2 cellular contexts compared by ENCODE assay signal in the genomic region with DNA sequence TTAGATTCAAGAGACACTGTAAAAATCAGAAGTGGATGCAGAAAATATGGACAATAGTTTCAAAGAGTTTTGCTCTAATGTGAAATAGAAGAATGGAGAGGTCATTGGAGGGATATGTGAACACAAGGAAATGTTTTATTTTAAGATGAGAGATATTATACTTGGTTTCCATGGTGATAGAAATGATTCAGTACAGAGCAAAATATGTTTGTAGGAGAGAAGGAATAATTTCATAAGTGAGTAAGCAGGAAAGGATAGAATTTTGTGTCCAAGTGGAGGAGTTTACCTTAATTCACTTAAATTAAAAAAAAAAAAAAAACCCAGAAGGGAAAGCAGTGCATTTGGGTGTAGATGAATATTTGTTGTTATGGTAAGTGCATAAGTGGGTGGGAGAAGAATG.
TF ChIP-seq lines count a peak whose summit lies in the region.

No MANE protein-coding gene starts in this region.

TF ChIP-seq in IMR-90, 13 proteins besides CTCF, POLR2A, EP300 and RAD21:
- TF ChIP-seq MAFK (IDR thresholded peaks at IDR 0.05; ENCODE audit: low read depth, low read length), result no peak
- TF ChIP-seq MXI1 (IDR thresholded peaks at IDR 0.05; ENCODE audit: borderline replicate concordance, low read depth, low read length), result no peak
- TF ChIP-seq, protein P1, sequence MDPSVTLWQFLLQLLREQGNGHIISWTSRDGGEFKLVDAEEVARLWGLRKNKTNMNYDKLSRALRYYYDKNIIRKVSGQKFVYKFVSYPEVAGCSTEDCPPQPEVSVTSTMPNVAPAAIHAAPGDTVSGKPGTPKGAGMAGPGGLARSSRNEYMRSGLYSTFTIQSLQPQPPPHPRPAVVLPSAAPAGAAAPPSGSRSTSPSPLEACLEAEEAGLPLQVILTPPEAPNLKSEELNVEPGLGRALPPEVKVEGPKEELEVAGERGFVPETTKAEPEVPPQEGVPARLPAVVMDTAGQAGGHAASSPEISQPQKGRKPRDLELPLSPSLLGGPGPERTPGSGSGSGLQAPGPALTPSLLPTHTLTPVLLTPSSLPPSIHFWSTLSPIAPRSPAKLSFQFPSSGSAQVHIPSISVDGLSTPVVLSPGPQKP (IDR thresholded peaks at IDR 0.05; ENCODE audit: borderline replicate concordance, low read depth, low read length), result no peak
- TF ChIP-seq SMC3 (IDR thresholded peaks at IDR 0.05; ENCODE audit: low read depth, low read length), result no peak
- no peak for TF ChIP-seq CEBPB (IDR thresholded peaks at IDR 0.05; ENCODE audit: low read depth, low read length)
- no peak for TF ChIP-seq RCOR1 (IDR thresholded peaks at IDR 0.05; ENCODE audit: insufficient replicate concordance, low read length)
- TF ChIP-seq MAZ (IDR thresholded peaks at IDR 0.05; ENCODE audit: borderline replicate concordance, low read depth, low read length), result no peak
- TF ChIP-seq CHD1 (IDR thresholded peaks at IDR 0.05; ENCODE audit: low read depth, low read length), result no peak
- TF ChIP-seq, protein P2, sequence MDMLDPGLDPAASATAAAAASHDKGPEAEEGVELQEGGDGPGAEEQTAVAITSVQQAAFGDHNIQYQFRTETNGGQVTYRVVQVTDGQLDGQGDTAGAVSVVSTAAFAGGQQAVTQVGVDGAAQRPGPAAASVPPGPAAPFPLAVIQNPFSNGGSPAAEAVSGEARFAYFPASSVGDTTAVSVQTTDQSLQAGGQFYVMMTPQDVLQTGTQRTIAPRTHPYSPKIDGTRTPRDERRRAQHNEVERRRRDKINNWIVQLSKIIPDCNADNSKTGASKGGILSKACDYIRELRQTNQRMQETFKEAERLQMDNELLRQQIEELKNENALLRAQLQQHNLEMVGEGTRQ (IDR thresholded peaks at IDR 0.05; ENCODE audit: low read depth, low read length), result no peak
- TF ChIP-seq BHLHE40 (IDR thresholded peaks at IDR 0.05; ENCODE audit: low read depth, low read length), result no peak
- no peak for TF ChIP-seq FOS (IDR thresholded peaks at IDR 0.05; ENCODE audit: low read depth, low read length)
- TF ChIP-seq RFX5 (IDR thresholded peaks at IDR 0.05; ENCODE audit: low read depth, low read length), result no peak
- no peak for TF ChIP-seq NFE2L2 (IDR thresholded peaks at IDR 0.05; ENCODE audit: low read depth, low read length)

TF ChIP-seq in endothelial cell of umbilical vein, 7 proteins besides CTCF, POLR2A, EP300 and RAD21:
- TF ChIP-seq JUN (IDR thresholded peaks at IDR 0.05; ENCODE audit: borderline replicate concordance, insufficient read depth, insufficient read length, low read depth) (no peak), POLR2AphosphoS5 (IDR thresholded peaks at IDR 0.05; ENCODE audit: insufficient read depth, low read depth, low read length) (no peak), EZH2 (IDR thresholded peaks at IDR 0.05; ENCODE audit: borderline replicate concordance, low read depth, low read length, severe bottlenecking) (no peak), FOS (IDR thresholded peaks at IDR 0.05; ENCODE audit: borderline replicate concordance, insufficient read depth, low read length) (no peak), GATA2 (IDR thresholded peaks at IDR 0.05; ENCODE audit: insufficient read depth, insufficient read length, low read depth, low read length) (no peak), MYC (IDR thresholded peaks at IDR 0.05; ENCODE audit: low read depth, low read length) (no peak)
- TF ChIP-seq, protein P3, sequence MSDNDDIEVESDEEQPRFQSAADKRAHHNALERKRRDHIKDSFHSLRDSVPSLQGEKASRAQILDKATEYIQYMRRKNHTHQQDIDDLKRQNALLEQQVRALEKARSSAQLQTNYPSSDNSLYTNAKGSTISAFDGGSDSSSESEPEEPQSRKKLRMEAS (IDR thresholded peaks at IDR 0.05; ENCODE audit: insufficient read depth, insufficient read length), result no peak
